In the genomic region with DNA sequence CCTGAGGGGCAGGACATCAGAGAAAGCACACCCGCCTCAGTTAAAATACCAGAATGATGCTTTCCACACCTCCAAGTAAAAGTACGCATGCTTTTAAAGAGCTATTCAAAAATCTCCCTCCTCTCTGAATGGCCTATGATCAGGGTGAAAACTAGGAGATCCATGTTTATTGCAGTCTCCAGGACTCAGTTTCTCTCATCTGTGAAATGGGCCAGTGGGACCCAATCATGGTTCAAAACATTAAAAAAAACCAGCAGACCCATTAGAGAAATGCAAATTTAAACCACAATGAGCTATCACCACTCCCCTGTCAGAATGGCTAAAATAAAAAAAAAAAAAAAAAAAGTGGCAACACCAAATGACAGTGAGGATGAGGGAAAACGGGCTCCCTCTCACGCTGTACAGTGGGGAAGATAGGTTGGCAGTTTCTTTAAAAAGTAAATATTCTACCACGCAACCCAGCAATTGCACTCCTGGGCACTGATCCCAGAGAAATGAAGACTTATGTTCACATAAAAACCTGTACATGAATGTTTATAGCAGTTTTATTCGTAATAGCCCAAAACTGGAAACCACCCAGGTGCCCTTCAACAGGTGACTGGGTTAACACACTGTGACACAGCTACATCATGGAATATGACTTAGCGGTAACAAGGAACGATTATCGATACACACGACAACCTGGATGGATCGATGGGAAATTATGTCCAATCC, we compare ENCODE assay signal across 20 cellular contexts.
"Had no signal": no experiment of that assay in that cellular context is flagged by ENCODE, and none has a peak within 500 bp of the region (broad histone marks: within the 10 kb centered on the region; RNA-seq: fewer than 3 reads in every experiment).

No MANE protein-coding gene starts in this region.

- ATAC-seq: left cardiac atrium; naive thymus-derived CD8-positive, alpha-beta T cell; stimulated activated naive B cell treated with anti-CD40 and anti-IgM and Interleukin-4, amounts not matched to agents 10 μg/mL and 1 μg/mL and 100 μg/mL, for 72 hours; stimulated activated naive CD8-positive, alpha-beta T cell treated with anti-CD3 and anti-CD28 coated beads, Interleukin-15, amount 100 ng/mL, for 72 hours had no signal

- H2AFZ ChIP-seq: hepatocyte, parathyroid adenoma had no signal

- H3K36me3 ChIP-seq: sigmoid colon, tibial nerve had no signal

- H3K27me3 ChIP-seq: hepatocyte, testis, tibial nerve had no signal

- H3K79me2 ChIP-seq: hepatocyte, parathyroid adenoma had no signal

- H3K9ac ChIP-seq: parathyroid adenoma had no signal

- FAIRE-seq: kidney had no signal

- H3K4me2 ChIP-seq: hepatocyte had no signal

- H3K27ac ChIP-seq: dorsolateral prefrontal cortex, hepatocyte, parathyroid adenoma, psoas muscle, sigmoid colon, skin epidermis, testis, tibial nerve had no signal

- H3K9me3 ChIP-seq: psoas muscle, sigmoid colon, testis had no signal

- DNase-seq: cortex of kidney; dorsolateral prefrontal cortex; effector CD8-positive, alpha-beta T cell; foreskin melanocyte; head of caudate nucleus; kidney; left cardiac atrium; naive thymus-derived CD8-positive, alpha-beta T cell; psoas muscle; retina; sigmoid colon; stimulated activated CD4-positive, alpha-beta T cell treated with anti-CD3 and anti-CD28 coated beads, Interleukin-2, amount 100 ng/mL, for 24 hours; stimulated activated CD4-positive, alpha-beta T cell treated with anti-CD3 and anti-CD28 coated beads, Interleukin-4, amount 100 ng/mL, for 4 hours; stimulated activated naive B cell treated with anti-CD40 and anti-IgM and Interleukin-4, amounts not matched to agents 10 μg/mL and 1 μg/mL and 100 μg/mL, for 72 hours; stimulated activated naive CD8-positive, alpha-beta T cell treated with anti-CD3 and anti-CD28 coated beads, Interleukin-15, amount 100 ng/mL, for 72 hours; testis had no signal

- H3K4me3 ChIP-seq: dorsolateral prefrontal cortex, hepatocyte, psoas muscle, sigmoid colon, skin epidermis, testis, tibial nerve had no signal

- H3K4me1 ChIP-seq: parathyroid adenoma, psoas muscle had no signal
